ENCODE assay signal across 8 cellular contexts in genomic region chr9:96655198-96655851, GRCh38.
A peak's percentile ranks its signal among the peaks of the same experiment; 100 is the strongest.
DNase-seq lines count a peak whose midpoint lies in the region; ATAC-seq, FAIRE-seq and TF ChIP-seq lines count a peak whose summit lies in the region.

Gene PRXL2C, minus strand, starts transcription at chr9:96655317. Its CDS starts 36 bp downstream, at chr9:96655281.

- ATAC-seq in HG03280 (IDR thresholded peaks at IDR 0.05; ENCODE audit: unreplicated experiment): peak; percentile 61
- ATAC-seq in stimulated activated naive CD8-positive, alpha-beta T cell treated with anti-CD3 and anti-CD28 coated beads, Interleukin-15, Interleukin-2, amounts not matched to agents 100 U/mL and 50 U/mL, for 24 hours: peak; percentile 87

- no peak for TF ChIP-seq CTCF in fibroblast of pulmonary artery (IDR thresholded peaks at IDR 0.05; ENCODE audit: low read length, missing control alignments)
- no peak for TF ChIP-seq CTCF in nephron progenitor cell (IDR thresholded peaks at IDR 0.05)

- in situ Hi-C loops in ACHN (cut with HindIII; ENCODE audit: low pct_ligation_motif_present, low pct_unique_long_range_greater_than_20kb, low sequenced_read_pairs): no loop called here
- in situ Hi-C loops in GM18951 (cut with MboI; ENCODE audit: low sequenced_read_pairs, unreplicated experiment): loop anchor here (10.0 kb wide), 1 partner anchor 321 kb away; no protein-coding TSS in a partner anchor

- peaks cover 9% of the 10 kb centered on the region for H3K4me1 Mint-ChIP-seq in nephron progenitor cell

- peak within 1 kb of the TSS; percentile 70 for H3K27ac Mint-ChIP-seq in nephron progenitor cell

- peaks cover 28% of the 10 kb centered on the region for H3K27me3 Mint-ChIP-seq in nephron progenitor cell (ENCODE audit: low read depth, poor library complexity)

- peaks cover 15% of the 10 kb centered on the region for H3K36me3 Mint-ChIP-seq in nephron progenitor cell (ENCODE audit: low read depth)

- H3K9me3 Mint-ChIP-seq in nephron progenitor cell: no peaks in the 10 kb centered on the region

- peak within 1 kb of the TSS; percentile 90 for H3K4me3 Mint-ChIP-seq in nephron progenitor cell

- FAIRE-seq in RCC 7860 (lab: Jason Lieb, UNC): no peak

- TF ChIP-seq POLR2A in GM18951 (IDR thresholded peaks at IDR 0.05; ENCODE audit: extremely low read depth, insufficient read depth, insufficient read length): peak; percentile 46

- peak; percentile 74 for DNase-seq in ACHN
- peak; percentile 75 for DNase-seq in RCC 7860 (ENCODE audit: low spot score)
- peak; percentile 77 for DNase-seq in activated T-helper 9 cell treated with anti-CD3 and anti-CD28 coated beads, Interleukin-2, amount 50 U/mL, for 16 hours (ENCODE audit: low read depth)
- peak; percentile 63 for DNase-seq in fibroblast of pulmonary artery (ENCODE audit: low read depth)
- DNase-seq in nephron progenitor cell: peak; percentile 80
- DNase-seq in stimulated activated naive CD8-positive, alpha-beta T cell treated with anti-CD3 and anti-CD28 coated beads, Interleukin-15, Interleukin-2, amounts not matched to agents 100 U/mL and 50 U/mL, for 24 hours: peak; percentile 86

- H3K4me3 ChIP-seq in fibroblast of pulmonary artery (replicated peaks; ENCODE audit: low read depth, low read length): peak within 1 kb of the TSS; percentile 74

Comparison
In these comparisons a context has a peak if more than half of its experiments do, and no peak if none do; other contexts are left out.
1. Peak in every context shown above with its lines: DNase-seq, ATAC-seq and H3K4me3 ChIP-seq.